In genomic region chr3:47163023-47163989, GRCh38 we compare ENCODE assay signal across 1 cellular context.
TF ChIP-seq lines count a peak whose summit lies in the region.

No MANE protein-coding gene starts in this region.

TF ChIP-seq in HEK293, 187 proteins besides CTCF, POLR2A, EP300 and RAD21 (continued from another document and continues in another):
- TF ChIP-seq, protein P1, sequence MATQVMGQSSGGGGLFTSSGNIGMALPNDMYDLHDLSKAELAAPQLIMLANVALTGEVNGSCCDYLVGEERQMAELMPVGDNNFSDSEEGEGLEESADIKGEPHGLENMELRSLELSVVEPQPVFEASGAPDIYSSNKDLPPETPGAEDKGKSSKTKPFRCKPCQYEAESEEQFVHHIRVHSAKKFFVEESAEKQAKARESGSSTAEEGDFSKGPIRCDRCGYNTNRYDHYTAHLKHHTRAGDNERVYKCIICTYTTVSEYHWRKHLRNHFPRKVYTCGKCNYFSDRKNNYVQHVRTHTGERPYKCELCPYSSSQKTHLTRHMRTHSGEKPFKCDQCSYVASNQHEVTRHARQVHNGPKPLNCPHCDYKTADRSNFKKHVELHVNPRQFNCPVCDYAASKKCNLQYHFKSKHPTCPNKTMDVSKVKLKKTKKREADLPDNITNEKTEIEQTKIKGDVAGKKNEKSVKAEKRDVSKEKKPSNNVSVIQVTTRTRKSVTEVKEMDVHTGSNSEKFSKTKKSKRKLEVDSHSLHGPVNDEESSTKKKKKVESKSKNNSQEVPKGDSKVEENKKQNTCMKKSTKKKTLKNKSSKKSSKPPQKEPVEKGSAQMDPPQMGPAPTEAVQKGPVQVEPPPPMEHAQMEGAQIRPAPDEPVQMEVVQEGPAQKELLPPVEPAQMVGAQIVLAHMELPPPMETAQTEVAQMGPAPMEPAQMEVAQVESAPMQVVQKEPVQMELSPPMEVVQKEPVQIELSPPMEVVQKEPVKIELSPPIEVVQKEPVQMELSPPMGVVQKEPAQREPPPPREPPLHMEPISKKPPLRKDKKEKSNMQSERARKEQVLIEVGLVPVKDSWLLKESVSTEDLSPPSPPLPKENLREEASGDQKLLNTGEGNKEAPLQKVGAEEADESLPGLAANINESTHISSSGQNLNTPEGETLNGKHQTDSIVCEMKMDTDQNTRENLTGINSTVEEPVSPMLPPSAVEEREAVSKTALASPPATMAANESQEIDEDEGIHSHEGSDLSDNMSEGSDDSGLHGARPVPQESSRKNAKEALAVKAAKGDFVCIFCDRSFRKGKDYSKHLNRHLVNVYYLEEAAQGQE (tag by site-specific recombination; IDR thresholded peaks at IDR 0.05), result peak; percentile 43; the same call in 1 of the 2 replicates
- TF ChIP-seq, protein P2, sequence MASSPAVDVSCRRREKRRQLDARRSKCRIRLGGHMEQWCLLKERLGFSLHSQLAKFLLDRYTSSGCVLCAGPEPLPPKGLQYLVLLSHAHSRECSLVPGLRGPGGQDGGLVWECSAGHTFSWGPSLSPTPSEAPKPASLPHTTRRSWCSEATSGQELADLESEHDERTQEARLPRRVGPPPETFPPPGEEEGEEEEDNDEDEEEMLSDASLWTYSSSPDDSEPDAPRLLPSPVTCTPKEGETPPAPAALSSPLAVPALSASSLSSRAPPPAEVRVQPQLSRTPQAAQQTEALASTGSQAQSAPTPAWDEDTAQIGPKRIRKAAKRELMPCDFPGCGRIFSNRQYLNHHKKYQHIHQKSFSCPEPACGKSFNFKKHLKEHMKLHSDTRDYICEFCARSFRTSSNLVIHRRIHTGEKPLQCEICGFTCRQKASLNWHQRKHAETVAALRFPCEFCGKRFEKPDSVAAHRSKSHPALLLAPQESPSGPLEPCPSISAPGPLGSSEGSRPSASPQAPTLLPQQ (tag by site-specific recombination; IDR thresholded peaks at IDR 0.05), result peak; percentile 38; the same call in 1 of the 2 replicates
- TF ChIP-seq ZNF146 (tag by site-specific recombination; IDR thresholded peaks at IDR 0.05) (peak; percentile 27; the same call in 1 of the 2 replicates), ZXDB (tag by site-specific recombination; IDR thresholded peaks at IDR 0.05) (peak; percentile 39; the same call in 1 of the 2 replicates), ZNF423 (tag by site-specific recombination; IDR thresholded peaks at IDR 0.05) (no peak), ZNF239 (tag by site-specific recombination; IDR thresholded peaks at IDR 0.05) (no peak), PRDM1 (tag by site-specific recombination; IDR thresholded peaks at IDR 0.05) (peak; percentile 69), ZNF292 (tag by site-specific recombination; IDR thresholded peaks at IDR 0.05; ENCODE audit: borderline replicate concordance, low read depth) (no peak), ZNF121 (tag by site-specific recombination; IDR thresholded peaks at IDR 0.05) (peak; percentile 46; the same call in 1 of the 2 replicates), ZBTB48 (tag by site-specific recombination; IDR thresholded peaks at IDR 0.05) (peak; percentile 72; the same call in 1 of the 2 replicates), SP7 (tag by site-specific recombination; IDR thresholded peaks at IDR 0.05) (no peak), ZNF555 (tag by site-specific recombination; conservative IDR thresholded peaks at IDR 0.05) (no peak), OVOL3 (tag by site-specific recombination; IDR thresholded peaks at IDR 0.05) (no peak), ZNF354C (tag by site-specific recombination; IDR thresholded peaks at IDR 0.05; ENCODE audit: borderline replicate concordance, low read depth) (no peak), ZNF660 (tag by site-specific recombination; IDR thresholded peaks at IDR 0.05) (peak; percentile 85), ZNF792 (tag by site-specific recombination; IDR thresholded peaks at IDR 0.05) (no peak), GLI2 (tag by site-specific recombination; IDR thresholded peaks at IDR 0.05; ENCODE audit: borderline replicate concordance, low read depth) (no peak), WT1 (tag by site-specific recombination; IDR thresholded peaks at IDR 0.05) (no peak), ZBTB49 (tag by site-specific recombination; IDR thresholded peaks at IDR 0.05; ENCODE audit: low read depth) (no peak), IKZF3 (tag by site-specific recombination; IDR thresholded peaks at IDR 0.05) (no peak), PATZ1 (tag by site-specific recombination; IDR thresholded peaks at IDR 0.05) (peak; percentile 13; the same call in 1 of the 2 replicates), HOXC10 (CRISPR knock-in tag; IDR thresholded peaks at IDR 0.05) (0 out of 2 replicates have a peak, but pooled peaks have one; percentile 24), ZNF610 (tag by site-specific recombination; IDR thresholded peaks at IDR 0.05; ENCODE audit: borderline replicate concordance) (no peak), ZNF221 (tag by site-specific recombination; IDR thresholded peaks at IDR 0.05; ENCODE audit: borderline replicate concordance) (no peak), ZSCAN30 (tag by site-specific recombination; IDR thresholded peaks at IDR 0.05) (peak; percentile 87), ZNF10 (tag by site-specific recombination; IDR thresholded peaks at IDR 0.05) (no peak), MYNN (tag by site-specific recombination; IDR thresholded peaks at IDR 0.05; ENCODE audit: borderline replicate concordance) (peak; percentile 44; the same call in 1 of the 2 replicates), ZFP3 (tag by site-specific recombination; IDR thresholded peaks at IDR 0.05; ENCODE audit: low read depth) (no peak), ZBTB20 (tag by site-specific recombination; IDR thresholded peaks at IDR 0.05) (peak; percentile 90; the same call in 1 of the 2 replicates), ZNF350 (tag by site-specific recombination; IDR thresholded peaks at IDR 0.05) (no peak), KLF8 (tag by site-specific recombination; IDR thresholded peaks at IDR 0.05) (0 out of 2 replicates have a peak, but pooled peaks have one; percentile 12), ZFP37 (tag by site-specific recombination; IDR thresholded peaks at IDR 0.05) (0 out of 2 replicates have a peak, but pooled peaks have one; percentile 72), MEIS1 (CRISPR knock-in tag; IDR thresholded peaks at IDR 0.05; ENCODE audit: borderline replicate concordance) (no peak), KLF16 (tag by site-specific recombination; IDR thresholded peaks at IDR 0.05) (peak; percentile 60; the same call in 1 of the 2 replicates), GFI1B (tag by site-specific recombination; IDR thresholded peaks at IDR 0.05) (no peak), GLIS1 (tag by site-specific recombination; IDR thresholded peaks at IDR 0.05) (peak; percentile 27; the same call in 1 of the 2 replicates), ZBTB26 (tag by site-specific recombination; optimal IDR thresholded peaks at IDR 0.05) (peak; percentile 70), ZFP69B (tag by site-specific recombination; IDR thresholded peaks at IDR 0.05) (peak; percentile 39; the same call in 1 of the 2 replicates)
- TF ChIP-seq, protein P3, sequence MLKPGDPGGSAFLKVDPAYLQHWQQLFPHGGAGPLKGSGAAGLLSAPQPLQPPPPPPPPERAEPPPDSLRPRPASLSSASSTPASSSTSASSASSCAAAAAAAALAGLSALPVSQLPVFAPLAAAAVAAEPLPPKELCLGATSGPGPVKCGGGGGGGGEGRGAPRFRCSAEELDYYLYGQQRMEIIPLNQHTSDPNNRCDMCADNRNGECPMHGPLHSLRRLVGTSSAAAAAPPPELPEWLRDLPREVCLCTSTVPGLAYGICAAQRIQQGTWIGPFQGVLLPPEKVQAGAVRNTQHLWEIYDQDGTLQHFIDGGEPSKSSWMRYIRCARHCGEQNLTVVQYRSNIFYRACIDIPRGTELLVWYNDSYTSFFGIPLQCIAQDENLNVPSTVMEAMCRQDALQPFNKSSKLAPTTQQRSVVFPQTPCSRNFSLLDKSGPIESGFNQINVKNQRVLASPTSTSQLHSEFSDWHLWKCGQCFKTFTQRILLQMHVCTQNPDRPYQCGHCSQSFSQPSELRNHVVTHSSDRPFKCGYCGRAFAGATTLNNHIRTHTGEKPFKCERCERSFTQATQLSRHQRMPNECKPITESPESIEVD (tag by site-specific recombination; IDR thresholded peaks at IDR 0.05), result no peak
- TF ChIP-seq, protein P4, sequence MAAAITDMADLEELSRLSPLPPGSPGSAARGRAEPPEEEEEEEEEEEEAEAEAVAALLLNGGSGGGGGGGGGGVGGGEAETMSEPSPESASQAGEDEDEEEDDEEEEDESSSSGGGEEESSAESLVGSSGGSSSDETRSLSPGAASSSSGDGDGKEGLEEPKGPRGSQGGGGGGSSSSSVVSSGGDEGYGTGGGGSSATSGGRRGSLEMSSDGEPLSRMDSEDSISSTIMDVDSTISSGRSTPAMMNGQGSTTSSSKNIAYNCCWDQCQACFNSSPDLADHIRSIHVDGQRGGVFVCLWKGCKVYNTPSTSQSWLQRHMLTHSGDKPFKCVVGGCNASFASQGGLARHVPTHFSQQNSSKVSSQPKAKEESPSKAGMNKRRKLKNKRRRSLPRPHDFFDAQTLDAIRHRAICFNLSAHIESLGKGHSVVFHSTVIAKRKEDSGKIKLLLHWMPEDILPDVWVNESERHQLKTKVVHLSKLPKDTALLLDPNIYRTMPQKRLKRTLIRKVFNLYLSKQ (tag by site-specific recombination; IDR thresholded peaks at IDR 0.05; ENCODE audit: borderline replicate concordance), result no peak
- TF ChIP-seq, protein P5, sequence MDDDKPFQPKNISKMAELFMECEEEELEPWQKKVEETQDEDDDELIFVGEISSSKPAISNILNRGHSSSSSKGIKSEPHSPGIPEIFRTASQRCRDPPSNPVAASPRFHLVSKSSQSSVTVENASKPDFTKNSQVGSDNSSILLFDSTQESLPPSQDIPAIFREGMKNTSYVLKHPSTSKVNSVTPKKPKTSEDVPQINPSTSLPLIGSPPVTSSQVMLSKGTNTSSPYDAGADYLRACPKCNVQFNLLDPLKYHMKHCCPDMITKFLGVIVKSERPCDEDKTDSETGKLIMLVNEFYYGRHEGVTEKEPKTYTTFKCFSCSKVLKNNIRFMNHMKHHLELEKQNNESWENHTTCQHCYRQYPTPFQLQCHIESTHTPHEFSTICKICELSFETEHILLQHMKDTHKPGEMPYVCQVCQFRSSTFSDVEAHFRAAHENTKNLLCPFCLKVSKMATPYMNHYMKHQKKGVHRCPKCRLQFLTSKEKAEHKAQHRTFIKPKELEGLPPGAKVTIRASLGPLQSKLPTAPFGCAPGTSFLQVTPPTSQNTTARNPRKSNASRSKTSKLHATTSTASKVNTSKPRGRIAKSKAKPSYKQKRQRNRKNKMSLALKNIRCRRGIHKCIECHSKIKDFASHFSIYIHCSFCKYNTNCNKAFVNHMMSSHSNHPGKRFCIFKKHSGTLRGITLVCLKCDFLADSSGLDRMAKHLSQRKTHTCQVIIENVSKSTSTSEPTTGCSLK (tag by site-specific recombination; IDR thresholded peaks at IDR 0.05), result no peak
- TF ChIP-seq, protein P6, sequence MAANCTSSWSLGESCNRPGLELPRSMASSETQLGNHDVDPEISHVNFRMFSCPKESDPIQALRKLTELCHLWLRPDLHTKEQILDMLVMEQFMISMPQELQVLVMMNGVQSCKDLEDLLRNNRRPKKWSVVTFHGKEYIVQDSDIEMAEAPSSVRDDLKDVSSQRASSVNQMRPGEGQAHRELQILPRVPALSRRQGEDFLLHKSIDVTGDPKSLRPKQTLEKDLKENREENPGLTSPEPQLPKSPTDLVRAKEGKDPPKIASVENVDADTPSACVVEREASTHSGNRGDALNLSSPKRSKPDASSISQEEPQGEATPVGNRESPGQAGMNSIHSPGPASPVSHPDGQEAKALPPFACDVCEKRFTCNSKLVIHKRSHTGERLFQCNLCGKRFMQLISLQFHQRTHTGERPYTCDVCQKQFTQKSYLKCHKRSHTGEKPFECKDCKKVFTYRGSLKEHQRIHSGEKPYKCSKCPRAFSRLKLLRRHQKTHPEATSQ (tag by site-specific recombination; IDR thresholded peaks at IDR 0.05), result peak; percentile 63; the same call in 1 of the 2 replicates
- TF ChIP-seq, protein P7, sequence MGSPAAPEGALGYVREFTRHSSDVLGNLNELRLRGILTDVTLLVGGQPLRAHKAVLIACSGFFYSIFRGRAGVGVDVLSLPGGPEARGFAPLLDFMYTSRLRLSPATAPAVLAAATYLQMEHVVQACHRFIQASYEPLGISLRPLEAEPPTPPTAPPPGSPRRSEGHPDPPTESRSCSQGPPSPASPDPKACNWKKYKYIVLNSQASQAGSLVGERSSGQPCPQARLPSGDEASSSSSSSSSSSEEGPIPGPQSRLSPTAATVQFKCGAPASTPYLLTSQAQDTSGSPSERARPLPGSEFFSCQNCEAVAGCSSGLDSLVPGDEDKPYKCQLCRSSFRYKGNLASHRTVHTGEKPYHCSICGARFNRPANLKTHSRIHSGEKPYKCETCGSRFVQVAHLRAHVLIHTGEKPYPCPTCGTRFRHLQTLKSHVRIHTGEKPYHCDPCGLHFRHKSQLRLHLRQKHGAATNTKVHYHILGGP (tag by site-specific recombination; IDR thresholded peaks at IDR 0.05), result no peak
